Comparison of ENCODE assay signal across 31 cellular contexts in genomic region chr1:14390816-14391215, GRCh38.
DNase-seq lines count a peak whose midpoint lies in the region; ATAC-seq and TF ChIP-seq lines count a peak whose summit lies in the region.
"Had no signal": no experiment of that assay in that cellular context is flagged by ENCODE, and none has a peak within 500 bp of the region (broad histone marks: within the 10 kb centered on the region; RNA-seq: fewer than 3 reads in every experiment).

No MANE protein-coding gene starts in this region.

- no peak for TF ChIP-seq POLR2A in right lobe of liver (IDR thresholded peaks at IDR 0.05)

- H3K36me3 ChIP-seq in right lobe of liver = no peaks in the 10 kb centered on the region
- H3K36me3 ChIP-seq: brain microvascular endothelial cell, tibial artery had no signal

- no peak overlapping the region for H3K27ac ChIP-seq in right lobe of liver
- H3K27ac ChIP-seq: brain microvascular endothelial cell, hepatocyte, psoas muscle, tibial artery, VCaP had no signal

- intact Hi-C loops in right lobe of liver (cut with DNase I) = no loop called here

- no peak overlapping the region for H3K4me3 ChIP-seq in right lobe of liver
- H3K4me3 ChIP-seq: hepatocyte, lung, psoas muscle, tibial artery had no signal

- DNase-seq in NCI-H82 (lab: John Stamatoyannopoulos, UW) (peak; percentile 17), NCI-H82 treated with DMSO at 0.1 percent for 48 hours (lab: John Stamatoyannopoulos, UW; ENCODE audit: unreplicated experiment) (no peak), NCI-H1105 treated with DMSO at 0.1 percent for 48 hours (lab: John Stamatoyannopoulos, UW) (peak; percentile 44), NCI-H524 treated with DMSO at 0.1 percent for 48 hours (lab: John Stamatoyannopoulos, UW) (peak; percentile 74), mucosa of gallbladder (ENCODE audit: low spot score) (peak; percentile 19), 8988T (no peak), right lobe of liver (no peak), EL (no peak)
- DNase-seq: activated CD4-positive, alpha-beta T cell treated with anti-CD3 and anti-CD28 coated beads, Interleukin-2, amount 10 ng/mL, durations not matched to agents 7 days and 5 days; activated effector memory CD4-positive, alpha-beta T cell treated with Interleukin-2 at 50 U/mL for 16 hours; activated T-cell treated with anti-CD3 and anti-CD28 coated beads, Interleukin-2, amount 50 U/mL, for 1 hour; amygdala; brain microvascular endothelial cell; CD4-positive, alpha-beta memory T cell; H7; kidney glomerular epithelial cell; NCI-H1436 treated with DMSO at 0.1 percent for 48 hours; NCI-H2227 treated with DMSO at 0.1 percent for 48 hours; NK-92 treated with Interleukin-12 subunit alpha and Interleukin-12 subunit beta, amount 100 ng/mL, for 24 hours; occipital lobe; PC-3; psoas muscle; stimulated activated CD4-positive, alpha-beta T cell treated with anti-CD3 and anti-CD28 coated beads, Interleukin-4, amount 100 ng/mL, for 4 hours; T-helper 9 cell; tibial artery had no signal

- no peaks in the 10 kb centered on the region for H3K4me1 ChIP-seq in right lobe of liver
- H3K4me1 ChIP-seq: psoas muscle, tibial artery had no signal

- no peaks in the 10 kb centered on the region for H3K27me3 ChIP-seq in right lobe of liver
- H3K27me3 ChIP-seq: brain microvascular endothelial cell, hepatocyte, tibial artery had no signal

- 11% methylated on average over 1 of the region's 1 CpG for whole genome bisulfite sequencing in right lobe of liver (ENCODE audit: insufficient coverage, low coverage, low lambda C conversion rate, missing lambda C conversion rate)

- no peak for TF ChIP-seq CTCF in right lobe of liver (IDR thresholded peaks at IDR 0.05)

- H3K9me3 ChIP-seq in right lobe of liver = no peaks in the 10 kb centered on the region
- H3K9me3 ChIP-seq: psoas muscle, tibial artery had no signal

- ATAC-seq in right lobe of liver = no peak
- ATAC-seq: activated naive CD4-positive, alpha-beta T cell treated with anti-CD3 and anti-CD28 coated beads, Interleukin-2, amount 50 U/mL, for 72 hours; natural killer cell treated with Interleukin-12 subunit alpha and Interleukin-12 subunit beta and Interleukin-15 and Interleukin-18, amount 100 ng/mL, for 72 hours; PC-3; psoas muscle; Right ventricle myocardium inferior had no signal

Comparison
In these comparisons a context has a peak if more than half of its experiments do, and no peak if none do; other contexts are left out.
1. DNase-seq: peak in NCI-H82 (single experiment), NCI-H1105 treated with DMSO at 0.1 percent for 48 hours (single experiment), NCI-H524 treated with DMSO at 0.1 percent for 48 hours (single experiment) and mucosa of gallbladder (single experiment); none in NCI-H82 treated with DMSO at 0.1 percent for 48 hours (single experiment), 8988T (single experiment), right lobe of liver (0 of 3) and EL (single experiment).